22 cellular contexts compared by ENCODE assay signal in genomic region chr12:66885115-66885875, GRCh38.
DNase-seq lines count a peak whose midpoint lies in the region; ATAC-seq and TF ChIP-seq lines count a peak whose summit lies in the region.
"Had no signal": no experiment of that assay in that cellular context is flagged by ENCODE, and none has a peak within 500 bp of the region (broad histone marks: within the 10 kb centered on the region; RNA-seq: fewer than 3 reads in every experiment).

No MANE protein-coding gene starts in this region.

- no peaks in the 10 kb centered on the region for H3K36me3 Mint-ChIP-seq in glutamatergic neuron (ENCODE audit: unreplicated experiment)

- POLR2A ChIA-PET in HEK293 (lab: Yijun Ruan, JAX) = no interaction called here

- no peaks in the 10 kb centered on the region for H3K9me3 ChIP-seq in HEK293 (ENCODE audit: control insufficient read depth, insufficient read depth, low read depth, low read length)
- H3K9me3 ChIP-seq: BE2C had no signal

- H3K4me1 Mint-ChIP-seq in glutamatergic neuron (ENCODE audit: low read depth, unreplicated experiment) = peaks cover 23% of the 10 kb centered on the region

- H3K27me3 Mint-ChIP-seq in glutamatergic neuron (ENCODE audit: unreplicated experiment) = peaks cover 3% of the 10 kb centered on the region
- H3K27me3 Mint-ChIP-seq: CD4-positive, alpha-beta T cell had no signal

- peaks cover 3% of the 10 kb centered on the region for H3K9me3 Mint-ChIP-seq in glutamatergic neuron (ENCODE audit: unreplicated experiment)
- H3K9me3 Mint-ChIP-seq: CD4-positive, alpha-beta T cell had no signal

- no peaks in the 10 kb centered on the region for H3K36me3 ChIP-seq in HEK293 (ENCODE audit: control insufficient read depth in 2 of 2, insufficient read depth in 1 of 2, low read length in 2 of 2)
- H3K36me3 ChIP-seq: BE2C had no signal

- peak; percentile 14 for DNase-seq in DMS 273 (lab: John Stamatoyannopoulos, UW; ENCODE audit: unreplicated experiment)
- no peak for DNase-seq in DMS 273 treated with DMSO at 0.1 percent for 48 hours (lab: John Stamatoyannopoulos, UW)
- peak; percentile 76 for DNase-seq in RPMI8226
- no peak for DNase-seq in glutamatergic neuron
- no peak for DNase-seq in H4 (ENCODE audit: low spot score)
- DNase-seq in hippocampal formation (lab: John Stamatoyannopoulos, UW) = no peak
- DNase-seq: BE2C; Calu3; CD4-positive, alpha-beta T cell; DMS79 treated with DMSO at 0.1 percent for 48 hours; GOT3; NCI-H1105; NCI-H1694; NCI-H2107; NCI-H446 treated with DMSO at 0.1 percent for 48 hours; SHP77 treated with DMSO at 0.1 percent for 48 hours had no signal

- no peak overlapping the region for H3K4me3 Mint-ChIP-seq in glutamatergic neuron (ENCODE audit: unreplicated experiment)
- H3K4me3 Mint-ChIP-seq: CD4-positive, alpha-beta T cell had no signal

- no peak overlapping the region for H3K4me3 ChIP-seq in HEK293 (ENCODE audit: low read depth, low read length)
- H3K4me3 ChIP-seq: GM12878 had no signal

- CTCF ChIA-PET in HEK293 (lab: Yijun Ruan, JAX) = interaction anchor here (1.2 kb wide), 1 partner anchor 24 kb away, joined by 4 read pairs; no protein-coding TSS in a partner anchor

- H3K4me1 ChIP-seq in HEK293 (ENCODE audit: control insufficient read depth, insufficient read depth, low read length) = no peaks in the 10 kb centered on the region
- H3K4me1 ChIP-seq: BE2C had no signal

- H3K27ac ChIP-seq in HEK293 (ENCODE audit: extremely low read depth, low read depth, low read length) = no peak overlapping the region
- H3K27ac ChIP-seq: 22Rv1, KMS-11 had no signal

- no peak for TF ChIP-seq CTCF in HEK293 (tag by site-specific recombination; IDR thresholded peaks at IDR 0.05)
- no peak for TF ChIP-seq CTCF in glutamatergic neuron (IDR thresholded peaks at IDR 0.05; ENCODE audit: partially characterized antibody, unreplicated experiment)

- peak overlapping the region; percentile 11 for H3K27ac Mint-ChIP-seq in glutamatergic neuron (ENCODE audit: unreplicated experiment)
- H3K27ac Mint-ChIP-seq: CD4-positive, alpha-beta T cell had no signal

- no peak for ATAC-seq in HG03095 (IDR thresholded peaks at IDR 0.05; ENCODE audit: unreplicated experiment)
- ATAC-seq: GM12878, HepG2 had no signal

TF ChIP-seq in HEK293, 187 proteins besides CTCF, POLR2A, EP300 and RAD21:
- TF ChIP-seq ZNF654 (tag by site-specific recombination; IDR thresholded peaks at IDR 0.05; ENCODE audit: low read depth) (no peak), ZBTB17 (tag by site-specific recombination; IDR thresholded peaks at IDR 0.05) (peak; percentile 26; the same call in 1 of the 2 replicates)

Comparison
In these comparisons a context has a peak if more than half of its experiments do, and no peak if none do; other contexts are left out.
1. DNase-seq: peak in DMS 273 (single experiment) and RPMI8226 (single experiment); none in DMS 273 treated with DMSO at 0.1 percent for 48 hours (single experiment), glutamatergic neuron (single experiment), H4 (single experiment) and hippocampal formation (0 of 2).